8 cellular contexts compared by ENCODE assay signal in genomic region chr22:37639771-37640590, GRCh38. TPM values are rescaled to one million over a fixed set of nuclear protein-coding genes. Genes with fewer than 3 reads are reported as not detected.
DNase-seq lines count a peak whose midpoint lies in the region; ATAC-seq lines count a peak whose summit lies in the region.

No MANE protein-coding gene starts in this region.

- peaks cover 0 to 8% (median 2%) of the 10 kb centered on the region in 3 donors for H3K27me3 Mint-ChIP-seq in immature natural killer cell (ENCODE audit: low read depth in 3 of 3)

- no peaks in the 10 kb centered on the region for H3K9me3 ChIP-seq in HUES6 (ENCODE audit: control insufficient read depth, insufficient read depth, low read depth, low read length)

- peaks cover 11 to 18% of the 10 kb centered on the region in 2 donors for H3K36me3 Mint-ChIP-seq in activated naive CD4-positive, alpha-beta T cell treated with anti-CD3 and anti-CD28 coated beads, Interleukin-2, amount 50 U/mL, for 72 hours
- peaks cover 3 to 8% (median 8%) of the 10 kb centered on the region in 3 donors for H3K36me3 Mint-ChIP-seq in immature natural killer cell

- H3K36me3 ChIP-seq in HUES6 (ENCODE audit: control insufficient read depth, insufficient read depth, low read length) = peaks cover 27% of the 10 kb centered on the region

- H3K27ac ChIP-seq in HUES6 (ENCODE audit: low read depth, low read length) (peak overlapping the region; percentile 19; the same call in 1 of the 2 replicates), substantia nigra (ENCODE audit: low read depth, low read length, poor library complexity, severe bottlenecking) (peak overlapping the region; percentile 42)

- peak overlapping the region; percentile 85 for H3K4me3 ChIP-seq in HUES6 (ENCODE audit: low read depth, low read length)

- H3K9ac ChIP-seq in HUES6 (ENCODE audit: low read length) = peak overlapping the region; percentile 76

- peak overlapping the region; percentile 95 to 99 for H3K27ac Mint-ChIP-seq in activated naive CD4-positive, alpha-beta T cell treated with anti-CD3 and anti-CD28 coated beads, Interleukin-2, amount 50 U/mL, for 72 hours
- H3K27ac Mint-ChIP-seq in immature natural killer cell = peak overlapping the region; percentile 80 to 95 (median 92)

- H3K4me1 Mint-ChIP-seq in immature natural killer cell = peaks cover 66 to 75% of the 10 kb centered on the region in 2 donors

- DNase-seq in AG20443 (ENCODE audit: low spot score) (peak; percentile 9), immature natural killer cell (no peak), substantia nigra (lab: John Stamatoyannopoulos, UW) (peak in 1 of 49 donors; percentile 22), inferior parietal cortex (ENCODE audit: extremely low spot score) (no peak)
- no peak for DNase-seq in activated naive CD4-positive, alpha-beta T cell treated with anti-CD3 and anti-CD28 coated beads, Interleukin-2, amount 50 U/mL, for 72 hours (ENCODE audit: low spot score in 2 of 2)
- DNase-seq in stimulated activated CD4-positive, alpha-beta T cell treated with anti-CD3 and anti-CD28 coated beads, Interleukin-4, amount 100 ng/mL, for 24 hours = no peak

- peak overlapping the region; percentile 91 to 98 (median 96) for H3K4me3 Mint-ChIP-seq in immature natural killer cell

- H3K4me1 ChIP-seq in HUES6 (ENCODE audit: control insufficient read depth, insufficient read depth, low read length) = peaks cover 28% of the 10 kb centered on the region

- H3K27me3 ChIP-seq in HUES6 (ENCODE audit: control insufficient read depth, insufficient read depth, low read length) = no peaks in the 10 kb centered on the region

- no peaks in the 10 kb centered on the region for H3K9me3 Mint-ChIP-seq in activated naive CD4-positive, alpha-beta T cell treated with anti-CD3 and anti-CD28 coated beads, Interleukin-2, amount 50 U/mL, for 72 hours
- no peaks in the 10 kb centered on the region for H3K9me3 Mint-ChIP-seq in immature natural killer cell

- peak in 1 of 2 donors; percentile 38 for ATAC-seq in activated naive CD4-positive, alpha-beta T cell treated with anti-CD3 and anti-CD28 coated beads, Interleukin-2, amount 50 U/mL, for 72 hours
- ATAC-seq in HG03460 (IDR thresholded peaks at IDR 0.05; ENCODE audit: unreplicated experiment) = no peak

RNA-seq across cellular contexts. Expression of gene SH3BP1, which starts 0.5 kb away (rescaled TPM):
- 10 to 100 TPM; 82.9 to 98.5 TPM for total RNA-seq in activated naive CD4-positive, alpha-beta T cell treated with anti-CD3 and anti-CD28 coated beads, Interleukin-2, amount 50 U/mL, for 72 hours
- polyA plus RNA-seq in immature natural killer cell = 10 to 100 TPM; 12.6 to 41.2 (median 21.2) TPM

RNA-seq across cellular contexts. Expression of gene PDXP, which starts 18.5 kb away (rescaled TPM):
- 10 to 100 TPM; 34.5 to 38.2 TPM for total RNA-seq in activated naive CD4-positive, alpha-beta T cell treated with anti-CD3 and anti-CD28 coated beads, Interleukin-2, amount 50 U/mL, for 72 hours
- 10 to 100 TPM in 1 of 3 donors, 1 to 10 TPM in 2; 2.2 to 13.2 (median 7.7) TPM for polyA plus RNA-seq in immature natural killer cell

RNA-seq across cellular contexts. Expression of gene GGA1, which starts 31.3 kb away (rescaled TPM):
- 10 to 100 TPM; 68.8 to 83.9 TPM for total RNA-seq in activated naive CD4-positive, alpha-beta T cell treated with anti-CD3 and anti-CD28 coated beads, Interleukin-2, amount 50 U/mL, for 72 hours
- 10 to 100 TPM; 21.3 to 29.6 (median 25.3) TPM for polyA plus RNA-seq in immature natural killer cell

RNA-seq across cellular contexts. Expression of gene LGALS1, which starts 35.5 kb away (rescaled TPM):
- 100 to 1,000 TPM; 362 to 981 TPM for total RNA-seq in activated naive CD4-positive, alpha-beta T cell treated with anti-CD3 and anti-CD28 coated beads, Interleukin-2, amount 50 U/mL, for 72 hours
- polyA plus RNA-seq in immature natural killer cell = 100 to 1,000 TPM; 416 to 572 (median 473) TPM

RNA-seq across cellular contexts. Expression of gene NOL12, which starts 46.2 kb away (rescaled TPM):
- total RNA-seq in activated naive CD4-positive, alpha-beta T cell treated with anti-CD3 and anti-CD28 coated beads, Interleukin-2, amount 50 U/mL, for 72 hours = 10 to 100 TPM; 24.0 to 42.1 TPM
- polyA plus RNA-seq in immature natural killer cell = 10 to 100 TPM; 34.6 to 59.3 (median 42.3) TPM
